Comparison of ENCODE assay signal across 38 cellular contexts in genomic region chr2:127911737-127912136, GRCh38.
"Had no signal": no experiment of that assay in that cellular context is flagged by ENCODE, and none has a peak within 500 bp of the region (broad histone marks: within the 10 kb centered on the region; RNA-seq: fewer than 3 reads in every experiment).

No MANE protein-coding gene starts in this region.

- DNase-seq: activated effector memory CD4-positive, alpha-beta T cell treated with Interleukin-2 at 50 U/mL for 16 hours; activated gamma-delta T cell; activated gamma-delta T cell treated with Interleukin-2 at 50 U/mL for 16 hours; activated naive CD4-positive, alpha-beta T cell; activated naive CD4-positive, alpha-beta T cell treated with anti-CD3 and anti-CD28 coated beads for 36 hours; activated naive CD4-positive, alpha-beta T cell treated with anti-CD3 and anti-CD28 coated beads, Interleukin-2, amount 10 ng/mL, durations not matched to agents 7 days and 5 days; activated naive CD4-positive, alpha-beta T cell treated with anti-CD3 and anti-CD28 coated beads, Interleukin-2, amount 50 U/mL, for 16 hours; activated naive CD4-positive, alpha-beta T cell treated with Interleukin-2 at 50 U/mL for 16 hours; activated naive CD8-positive, alpha-beta T cell treated with anti-CD3 and anti-CD28 coated beads for 36 hours; activated naive CD8-positive, alpha-beta T cell treated with anti-CD3 and anti-CD28 coated beads, Interleukin-2, amount 10 ng/mL, durations not matched to agents 7 days and 5 days; activated naive CD8-positive, alpha-beta T cell treated with anti-CD3 and anti-CD28 coated beads, Interleukin-2, amount 50 U/mL, for 24 hours; activated T-cell treated with anti-CD3 and anti-CD28 coated beads, Interleukin-2, amount 50 U/mL, for 48 hours; activated T-cell treated with anti-CD3 and anti-CD28 coated beads, Interleukin-2, amount 50 U/mL, for 72 hours; adrenal gland; amniotic stem cell; amygdala; anterior cingulate cortex; aorta; body of pancreas; brain microvascular endothelial cell; caudate nucleus; central memory CD4-positive, alpha-beta T cell; cerebellar nuclear complex; colonic mucosa had no signal

- H3K27me3 Mint-ChIP-seq: activated naive CD4-positive, alpha-beta T cell treated with anti-CD3 and anti-CD28 coated beads, Interleukin-2, amount 50 U/mL, for 24 hours; activated naive CD8-positive, alpha-beta T cell; activated naive CD8-positive, alpha-beta T cell treated with anti-CD3 and anti-CD28 coated beads for 36 hours; activated naive CD8-positive, alpha-beta T cell treated with anti-CD3 and anti-CD28 coated beads, Interleukin-2, amount 50 U/mL, for 24 hours had no signal

- H3K27me3 ChIP-seq: adrenal gland, ascending aorta, body of pancreas, brain microvascular endothelial cell, breast epithelium, colonic mucosa had no signal

- FAIRE-seq: astrocyte, bronchial epithelial cell, colon had no signal

- H3K4me3 ChIP-seq: adrenal gland, ascending aorta, body of pancreas, breast epithelium, cardiac muscle cell, colonic mucosa had no signal

- ATAC-seq: activated naive CD4-positive, alpha-beta T cell treated with anti-CD3 and anti-CD28 coated beads, Interleukin-2, amount 50 U/mL, for 72 hours; activated naive CD8-positive, alpha-beta T cell treated with anti-CD3 and anti-CD28 coated beads, Interleukin-2, amount 50 U/mL, for 24 hours; activated T-cell treated with anti-CD3 and anti-CD28 coated beads, Interleukin-2, amount 50 U/mL, for 72 hours; activated T-helper 17 cell treated with anti-CD3 and anti-CD28 coated beads, Interleukin-2, amount 50 U/mL, for 72 hours; body of pancreas had no signal

- H3K4me3 Mint-ChIP-seq: activated naive CD4-positive, alpha-beta T cell treated with anti-CD3 and anti-CD28 coated beads for 36 hours; activated naive CD4-positive, alpha-beta T cell treated with anti-CD3 and anti-CD28 coated beads, Interleukin-2, amount 10 ng/mL, durations not matched to agents 7 days and 5 days; activated naive CD4-positive, alpha-beta T cell treated with anti-CD3 and anti-CD28 coated beads, Interleukin-2, amount 50 U/mL, for 24 hours; activated naive CD8-positive, alpha-beta T cell; activated naive CD8-positive, alpha-beta T cell treated with anti-CD3 and anti-CD28 coated beads for 36 hours; activated naive CD8-positive, alpha-beta T cell treated with anti-CD3 and anti-CD28 coated beads, Interleukin-2, amount 10 ng/mL, durations not matched to agents 7 days and 5 days; activated naive CD8-positive, alpha-beta T cell treated with anti-CD3 and anti-CD28 coated beads, Interleukin-2, amount 50 U/mL, for 24 hours; activated T-cell treated with anti-CD3 and anti-CD28 coated beads, Interleukin-2, amount 50 U/mL, for 72 hours; activated T-helper 1 cell treated with anti-CD3 and anti-CD28 coated beads, Interleukin-12 subunit alpha, Interleukin-12 subunit beta, Interleukin-2, Interleukin-4 antibody, amounts not matched to agents 30 ng/mL and 10 ng/mL and 1 ng/mL, durations not matched to agents 14 hours and 24 hours and 36 hours; activated T-helper 17 cell treated with anti-CD3 and anti-CD28 coated beads, Interleukin-2, amount 50 U/mL, for 72 hours; brain; central memory CD8-positive, alpha-beta T cell had no signal

- H3K36me3 Mint-ChIP-seq: activated naive CD4-positive, alpha-beta T cell treated with anti-CD3 and anti-CD28 coated beads, Interleukin-2, amount 10 ng/mL, durations not matched to agents 7 days and 5 days; activated naive CD4-positive, alpha-beta T cell treated with anti-CD3 and anti-CD28 coated beads, Interleukin-2, amount 50 U/mL, for 24 hours; activated naive CD4-positive, alpha-beta T cell treated with anti-CD3 and anti-CD28 coated beads, Interleukin-2, amount 50 U/mL, for 72 hours; activated naive CD8-positive, alpha-beta T cell; activated naive CD8-positive, alpha-beta T cell treated with anti-CD3 and anti-CD28 coated beads for 36 hours; activated naive CD8-positive, alpha-beta T cell treated with anti-CD3 and anti-CD28 coated beads, Interleukin-2, amount 10 ng/mL, durations not matched to agents 7 days and 5 days; brain had no signal

- H3K4me1 Mint-ChIP-seq: activated naive CD4-positive, alpha-beta T cell treated with anti-CD3 and anti-CD28 coated beads, Interleukin-2, amount 10 ng/mL, durations not matched to agents 7 days and 5 days; activated naive CD4-positive, alpha-beta T cell treated with anti-CD3 and anti-CD28 coated beads, Interleukin-2, amount 50 U/mL, for 24 hours; activated naive CD8-positive, alpha-beta T cell treated with anti-CD3 and anti-CD28 coated beads for 36 hours; activated naive CD8-positive, alpha-beta T cell treated with anti-CD3 and anti-CD28 coated beads, Interleukin-2, amount 10 ng/mL, durations not matched to agents 7 days and 5 days; activated naive CD8-positive, alpha-beta T cell treated with anti-CD3 and anti-CD28 coated beads, Interleukin-2, amount 50 U/mL, for 24 hours; activated T-helper 17 cell treated with anti-CD3 and anti-CD28 coated beads, Interleukin-2, amount 50 U/mL, for 72 hours; brain; central memory CD8-positive, alpha-beta T cell had no signal

- H3K9me3 ChIP-seq: adrenal gland, ascending aorta, body of pancreas, breast epithelium, colonic mucosa had no signal

- H3K36me3 ChIP-seq: adrenal gland, ascending aorta, brain microvascular endothelial cell, breast epithelium, cardiac muscle cell, colonic mucosa had no signal

- H3K27ac ChIP-seq: adrenal gland, ascending aorta, body of pancreas, brain microvascular endothelial cell, breast epithelium, cardiac muscle cell, colonic mucosa had no signal

- H3K4me1 ChIP-seq: adrenal gland, ascending aorta, body of pancreas, breast epithelium, colonic mucosa had no signal

- H3K9me3 Mint-ChIP-seq: activated naive CD4-positive, alpha-beta T cell treated with anti-CD3 and anti-CD28 coated beads for 36 hours; activated naive CD4-positive, alpha-beta T cell treated with anti-CD3 and anti-CD28 coated beads, Interleukin-2, amount 10 ng/mL, durations not matched to agents 7 days and 5 days; activated naive CD4-positive, alpha-beta T cell treated with anti-CD3 and anti-CD28 coated beads, Interleukin-2, amount 50 U/mL, for 24 hours; activated naive CD4-positive, alpha-beta T cell treated with anti-CD3 and anti-CD28 coated beads, Interleukin-2, amount 50 U/mL, for 72 hours; activated naive CD8-positive, alpha-beta T cell treated with anti-CD3 and anti-CD28 coated beads for 36 hours; activated naive CD8-positive, alpha-beta T cell treated with anti-CD3 and anti-CD28 coated beads, Interleukin-2, amount 10 ng/mL, durations not matched to agents 7 days and 5 days; activated naive CD8-positive, alpha-beta T cell treated with anti-CD3 and anti-CD28 coated beads, Interleukin-2, amount 50 U/mL, for 24 hours; activated T-helper 1 cell treated with anti-CD3 and anti-CD28 coated beads, Interleukin-12 subunit alpha, Interleukin-12 subunit beta, Interleukin-2, Interleukin-4 antibody, amounts not matched to agents 30 ng/mL and 10 ng/mL and 1 ng/mL, durations not matched to agents 14 hours and 24 hours and 36 hours; activated T-helper 17 cell treated with anti-CD3 and anti-CD28 coated beads, Interleukin-2, amount 50 U/mL, for 72 hours; activated T-helper 2 cell treated with anti-CD3 and anti-CD28 coated beads, Interferon-gamma antibody, Interleukin-2, Interleukin-4, amounts not matched to agents 10 μg/mL and 5 μg/mL and 100 μg/mL, durations not matched to agents 14 hours and 24 hours and 36 hours; brain; central memory CD8-positive, alpha-beta T cell had no signal

- H3K27ac Mint-ChIP-seq: activated naive CD4-positive, alpha-beta T cell treated with anti-CD3 and anti-CD28 coated beads for 36 hours; activated naive CD4-positive, alpha-beta T cell treated with anti-CD3 and anti-CD28 coated beads, Interleukin-2, amount 10 ng/mL, durations not matched to agents 7 days and 5 days; activated naive CD4-positive, alpha-beta T cell treated with anti-CD3 and anti-CD28 coated beads, Interleukin-2, amount 50 U/mL, for 24 hours; activated naive CD4-positive, alpha-beta T cell treated with anti-CD3 and anti-CD28 coated beads, Interleukin-2, amount 50 U/mL, for 72 hours; activated naive CD8-positive, alpha-beta T cell; activated naive CD8-positive, alpha-beta T cell treated with anti-CD3 and anti-CD28 coated beads, Interleukin-2, amount 10 ng/mL, durations not matched to agents 7 days and 5 days; activated naive CD8-positive, alpha-beta T cell treated with anti-CD3 and anti-CD28 coated beads, Interleukin-2, amount 50 U/mL, for 24 hours; activated T-cell treated with anti-CD3 and anti-CD28 coated beads, Interleukin-2, amount 50 U/mL, for 72 hours; activated T-helper 1 cell treated with anti-CD3 and anti-CD28 coated beads, Interleukin-12 subunit alpha, Interleukin-12 subunit beta, Interleukin-2, Interleukin-4 antibody, amounts not matched to agents 30 ng/mL and 10 ng/mL and 1 ng/mL, durations not matched to agents 14 hours and 24 hours and 36 hours; activated T-helper 17 cell treated with anti-CD3 and anti-CD28 coated beads, Interleukin-2, amount 50 U/mL, for 72 hours; activated T-helper 2 cell treated with anti-CD3 and anti-CD28 coated beads, Interferon-gamma antibody, Interleukin-2, Interleukin-4, amounts not matched to agents 10 μg/mL and 5 μg/mL and 100 μg/mL, durations not matched to agents 14 hours and 24 hours and 36 hours; brain had no signal
